Comparison of ENCODE assay signal across 1 cellular context in the genomic region with DNA sequence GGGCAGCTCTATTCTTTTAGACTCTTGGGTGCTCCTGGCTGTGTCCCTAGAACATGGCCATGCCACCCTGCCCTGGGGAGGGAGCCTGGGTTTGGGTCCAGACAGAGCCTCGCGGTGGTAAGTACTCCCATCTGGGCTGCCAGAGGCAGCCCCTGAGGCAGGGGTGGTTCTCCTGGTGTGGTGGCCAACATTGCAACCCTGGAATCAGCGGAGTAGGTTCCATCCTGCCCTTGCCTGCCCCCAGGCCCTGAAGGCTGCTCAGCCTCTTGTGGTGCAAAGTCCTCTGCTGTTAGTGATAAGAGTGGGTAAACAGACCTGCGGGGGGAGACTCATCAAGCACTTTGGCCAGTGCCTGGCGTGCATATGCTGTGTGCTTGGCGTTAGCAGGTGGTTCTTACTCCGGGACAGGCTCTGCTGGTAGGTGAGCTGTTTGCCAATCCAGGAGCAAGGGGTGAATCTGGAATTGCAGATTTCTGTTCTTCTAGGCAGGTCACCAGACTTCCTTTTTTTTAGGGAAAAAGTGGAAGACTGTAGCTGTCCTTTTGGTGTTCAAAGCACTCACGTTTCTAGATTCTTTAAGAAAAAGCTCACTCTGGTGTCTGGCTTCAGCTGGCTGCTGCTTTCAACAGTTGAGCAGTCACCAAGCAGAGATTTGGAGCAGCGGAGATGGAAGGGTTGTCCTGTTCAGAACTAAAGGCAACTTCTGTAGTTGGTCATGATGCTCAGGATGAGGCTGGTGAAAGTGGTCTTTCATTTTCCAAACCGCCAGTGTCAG.
TF ChIP-seq lines count a peak whose summit lies in the region.

No MANE protein-coding gene starts in this region.

TF ChIP-seq in HepG2, 621 proteins besides CTCF, POLR2A, EP300 and RAD21 (continued from another document and continues in another):
- TF ChIP-seq ESRRA (CRISPR knock-in tag; IDR thresholded peaks at IDR 0.05; ENCODE audit: low read depth) (peak; percentile 91), ZNF761 (CRISPR knock-in tag; conservative IDR thresholded peaks at IDR 0.05) (peak; percentile 90), THAP11 (CRISPR knock-in tag; IDR thresholded peaks at IDR 0.05) (peak; percentile 81), SAP130 (CRISPR knock-in tag; IDR thresholded peaks at IDR 0.05; ENCODE audit: low read depth) (peak; percentile 96), ZMYM4 (CRISPR knock-in tag; IDR thresholded peaks at IDR 0.05) (peak; percentile 91), ATF7-NPFF (CRISPR knock-in tag; IDR thresholded peaks at IDR 0.05; ENCODE audit: low read depth) (peak; percentile 76), RNF2 (conservative IDR thresholded peaks at IDR 0.05; ENCODE audit: low read depth) (peak; percentile 63; the same call in 1 of the 2 replicates), ZNF775 (CRISPR knock-in tag; IDR thresholded peaks at IDR 0.05; ENCODE audit: borderline replicate concordance) (no peak), BRCA1 (CRISPR knock-in tag; IDR thresholded peaks at IDR 0.05) (peak; percentile 89), ZNF713 (CRISPR knock-in tag; IDR thresholded peaks at IDR 0.05) (0 out of 2 replicates have a peak, but pooled peaks have one; percentile 74), ZKSCAN1 (IDR thresholded peaks at IDR 0.05; ENCODE audit: low read length) (peak; percentile 78), SNAPC2 (CRISPR knock-in tag; IDR thresholded peaks at IDR 0.05) (peak; percentile 74; the same call in 1 of the 2 replicates), YY1 (IDR thresholded peaks at IDR 0.05; ENCODE audit: insufficient read depth, insufficient replicate concordance, low read depth, low read length) (peak; percentile 44), TEAD3 (CRISPR knock-in tag; optimal IDR thresholded peaks at IDR 0.05; ENCODE audit: borderline replicate concordance) (peak; percentile 88), KLF6 (CRISPR knock-in tag; IDR thresholded peaks at IDR 0.05) (peak; percentile 85; the same call in 1 of the 2 replicates), ZNF3 (CRISPR knock-in tag; IDR thresholded peaks at IDR 0.05) (peak; percentile 18; the same call in 1 of the 2 replicates), ZNF768 (CRISPR knock-in tag; IDR thresholded peaks at IDR 0.05) (peak; percentile 58), BHLHE40 (IDR thresholded peaks at IDR 0.05; ENCODE audit: low read length) (peak; percentile 73), ZFYVE20 (CRISPR knock-in tag; IDR thresholded peaks at IDR 0.05; ENCODE audit: borderline replicate concordance, low read depth) (no peak), ZNF629 (CRISPR knock-in tag; conservative IDR thresholded peaks at IDR 0.05) (peak; percentile 75), RXRB (CRISPR knock-in tag; IDR thresholded peaks at IDR 0.05; ENCODE audit: borderline replicate concordance) (peak; percentile 99), PTBP1 (IDR thresholded peaks at IDR 0.05; ENCODE audit: low read depth, low read length, poor library complexity, severe bottlenecking) (no peak), MATR3 (CRISPR knock-in tag; IDR thresholded peaks at IDR 0.05) (no peak)
- TF ChIP-seq, protein P1, sequence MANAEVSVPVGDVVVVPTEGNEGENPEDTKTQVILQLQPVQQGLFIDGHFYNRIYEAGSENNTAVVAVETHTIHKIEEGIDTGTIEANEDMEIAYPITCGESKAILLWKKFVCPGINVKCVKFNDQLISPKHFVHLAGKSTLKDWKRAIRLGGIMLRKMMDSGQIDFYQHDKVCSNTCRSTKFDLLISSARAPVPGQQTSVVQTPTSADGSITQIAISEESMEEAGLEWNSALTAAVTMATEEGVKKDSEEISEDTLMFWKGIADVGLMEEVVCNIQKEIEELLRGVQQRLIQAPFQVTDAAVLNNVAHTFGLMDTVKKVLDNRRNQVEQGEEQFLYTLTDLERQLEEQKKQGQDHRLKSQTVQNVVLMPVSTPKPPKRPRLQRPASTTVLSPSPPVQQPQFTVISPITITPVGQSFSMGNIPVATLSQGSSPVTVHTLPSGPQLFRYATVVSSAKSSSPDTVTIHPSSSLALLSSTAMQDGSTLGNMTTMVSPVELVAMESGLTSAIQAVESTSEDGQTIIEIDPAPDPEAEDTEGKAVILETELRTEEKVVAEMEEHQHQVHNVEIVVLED (CRISPR knock-in tag; IDR thresholded peaks at IDR 0.05; ENCODE audit: borderline replicate concordance) = peak; percentile 70
- TF ChIP-seq, protein P2, sequence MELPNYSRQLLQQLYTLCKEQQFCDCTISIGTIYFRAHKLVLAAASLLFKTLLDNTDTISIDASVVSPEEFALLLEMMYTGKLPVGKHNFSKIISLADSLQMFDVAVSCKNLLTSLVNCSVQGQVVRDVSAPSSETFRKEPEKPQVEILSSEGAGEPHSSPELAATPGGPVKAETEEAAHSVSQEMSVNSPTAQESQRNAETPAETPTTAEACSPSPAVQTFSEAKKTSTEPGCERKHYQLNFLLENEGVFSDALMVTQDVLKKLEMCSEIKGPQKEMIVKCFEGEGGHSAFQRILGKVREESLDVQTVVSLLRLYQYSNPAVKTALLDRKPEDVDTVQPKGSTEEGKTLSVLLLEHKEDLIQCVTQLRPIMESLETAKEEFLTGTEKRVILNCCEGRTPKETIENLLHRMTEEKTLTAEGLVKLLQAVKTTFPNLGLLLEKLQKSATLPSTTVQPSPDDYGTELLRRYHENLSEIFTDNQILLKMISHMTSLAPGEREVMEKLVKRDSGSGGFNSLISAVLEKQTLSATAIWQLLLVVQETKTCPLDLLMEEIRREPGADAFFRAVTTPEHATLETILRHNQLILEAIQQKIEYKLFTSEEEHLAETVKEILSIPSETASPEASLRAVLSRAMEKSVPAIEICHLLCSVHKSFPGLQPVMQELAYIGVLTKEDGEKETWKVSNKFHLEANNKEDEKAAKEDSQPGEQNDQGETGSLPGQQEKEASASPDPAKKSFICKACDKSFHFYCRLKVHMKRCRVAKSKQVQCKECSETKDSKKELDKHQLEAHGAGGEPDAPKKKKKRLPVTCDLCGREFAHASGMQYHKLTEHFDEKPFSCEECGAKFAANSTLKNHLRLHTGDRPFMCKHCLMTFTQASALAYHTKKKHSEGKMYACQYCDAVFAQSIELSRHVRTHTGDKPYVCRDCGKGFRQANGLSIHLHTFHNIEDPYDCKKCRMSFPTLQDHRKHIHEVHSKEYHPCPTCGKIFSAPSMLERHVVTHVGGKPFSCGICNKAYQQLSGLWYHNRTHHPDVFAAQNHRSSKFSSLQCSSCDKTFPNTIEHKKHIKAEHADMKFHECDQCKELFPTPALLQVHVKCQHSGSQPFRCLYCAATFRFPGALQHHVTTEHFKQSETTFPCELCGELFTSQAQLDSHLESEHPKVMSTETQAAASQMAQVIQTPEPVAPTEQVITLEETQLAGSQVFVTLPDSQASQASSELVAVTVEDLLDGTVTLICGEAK (IDR thresholded peaks at IDR 0.05) = no peak
- TF ChIP-seq, protein P2 (CRISPR knock-in tag; IDR thresholded peaks at IDR 0.05) = peak; percentile 82; the same call in 1 of the 2 replicates
- TF ChIP-seq, protein P3, sequence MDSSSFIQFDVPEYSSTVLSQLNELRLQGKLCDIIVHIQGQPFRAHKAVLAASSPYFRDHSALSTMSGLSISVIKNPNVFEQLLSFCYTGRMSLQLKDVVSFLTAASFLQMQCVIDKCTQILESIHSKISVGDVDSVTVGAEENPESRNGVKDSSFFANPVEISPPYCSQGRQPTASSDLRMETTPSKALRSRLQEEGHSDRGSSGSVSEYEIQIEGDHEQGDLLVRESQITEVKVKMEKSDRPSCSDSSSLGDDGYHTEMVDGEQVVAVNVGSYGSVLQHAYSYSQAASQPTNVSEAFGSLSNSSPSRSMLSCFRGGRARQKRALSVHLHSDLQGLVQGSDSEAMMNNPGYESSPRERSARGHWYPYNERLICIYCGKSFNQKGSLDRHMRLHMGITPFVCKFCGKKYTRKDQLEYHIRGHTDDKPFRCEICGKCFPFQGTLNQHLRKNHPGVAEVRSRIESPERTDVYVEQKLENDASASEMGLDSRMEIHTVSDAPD (CRISPR knock-in tag; IDR thresholded peaks at IDR 0.05) = peak; percentile 100
- TF ChIP-seq, protein P4, sequence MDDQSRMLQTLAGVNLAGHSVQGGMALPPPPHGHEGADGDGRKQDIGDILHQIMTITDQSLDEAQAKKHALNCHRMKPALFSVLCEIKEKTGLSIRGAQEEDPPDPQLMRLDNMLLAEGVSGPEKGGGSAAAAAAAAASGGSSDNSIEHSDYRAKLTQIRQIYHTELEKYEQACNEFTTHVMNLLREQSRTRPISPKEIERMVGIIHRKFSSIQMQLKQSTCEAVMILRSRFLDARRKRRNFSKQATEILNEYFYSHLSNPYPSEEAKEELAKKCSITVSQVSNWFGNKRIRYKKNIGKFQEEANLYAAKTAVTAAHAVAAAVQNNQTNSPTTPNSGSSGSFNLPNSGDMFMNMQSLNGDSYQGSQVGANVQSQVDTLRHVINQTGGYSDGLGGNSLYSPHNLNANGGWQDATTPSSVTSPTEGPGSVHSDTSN (CRISPR knock-in tag; IDR thresholded peaks at IDR 0.05; ENCODE audit: borderline replicate concordance) = no peak
- TF ChIP-seq, protein P5, sequence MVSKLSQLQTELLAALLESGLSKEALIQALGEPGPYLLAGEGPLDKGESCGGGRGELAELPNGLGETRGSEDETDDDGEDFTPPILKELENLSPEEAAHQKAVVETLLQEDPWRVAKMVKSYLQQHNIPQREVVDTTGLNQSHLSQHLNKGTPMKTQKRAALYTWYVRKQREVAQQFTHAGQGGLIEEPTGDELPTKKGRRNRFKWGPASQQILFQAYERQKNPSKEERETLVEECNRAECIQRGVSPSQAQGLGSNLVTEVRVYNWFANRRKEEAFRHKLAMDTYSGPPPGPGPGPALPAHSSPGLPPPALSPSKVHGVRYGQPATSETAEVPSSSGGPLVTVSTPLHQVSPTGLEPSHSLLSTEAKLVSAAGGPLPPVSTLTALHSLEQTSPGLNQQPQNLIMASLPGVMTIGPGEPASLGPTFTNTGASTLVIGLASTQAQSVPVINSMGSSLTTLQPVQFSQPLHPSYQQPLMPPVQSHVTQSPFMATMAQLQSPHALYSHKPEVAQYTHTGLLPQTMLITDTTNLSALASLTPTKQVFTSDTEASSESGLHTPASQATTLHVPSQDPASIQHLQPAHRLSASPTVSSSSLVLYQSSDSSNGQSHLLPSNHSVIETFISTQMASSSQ (IDR thresholded peaks at IDR 0.05; ENCODE audit: low read depth) = peak; percentile 50; the same call in 1 of the 2 replicates
- TF ChIP-seq, protein P5 (CRISPR knock-in tag; IDR thresholded peaks at IDR 0.05; ENCODE audit: borderline replicate concordance) = peak; percentile 89; the same call in 1 of the 2 replicates
- TF ChIP-seq, protein P6, sequence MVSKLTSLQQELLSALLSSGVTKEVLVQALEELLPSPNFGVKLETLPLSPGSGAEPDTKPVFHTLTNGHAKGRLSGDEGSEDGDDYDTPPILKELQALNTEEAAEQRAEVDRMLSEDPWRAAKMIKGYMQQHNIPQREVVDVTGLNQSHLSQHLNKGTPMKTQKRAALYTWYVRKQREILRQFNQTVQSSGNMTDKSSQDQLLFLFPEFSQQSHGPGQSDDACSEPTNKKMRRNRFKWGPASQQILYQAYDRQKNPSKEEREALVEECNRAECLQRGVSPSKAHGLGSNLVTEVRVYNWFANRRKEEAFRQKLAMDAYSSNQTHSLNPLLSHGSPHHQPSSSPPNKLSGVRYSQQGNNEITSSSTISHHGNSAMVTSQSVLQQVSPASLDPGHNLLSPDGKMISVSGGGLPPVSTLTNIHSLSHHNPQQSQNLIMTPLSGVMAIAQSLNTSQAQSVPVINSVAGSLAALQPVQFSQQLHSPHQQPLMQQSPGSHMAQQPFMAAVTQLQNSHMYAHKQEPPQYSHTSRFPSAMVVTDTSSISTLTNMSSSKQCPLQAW (CRISPR knock-in tag; IDR thresholded peaks at IDR 0.05) = peak; percentile 91
- TF ChIP-seq, protein P7, sequence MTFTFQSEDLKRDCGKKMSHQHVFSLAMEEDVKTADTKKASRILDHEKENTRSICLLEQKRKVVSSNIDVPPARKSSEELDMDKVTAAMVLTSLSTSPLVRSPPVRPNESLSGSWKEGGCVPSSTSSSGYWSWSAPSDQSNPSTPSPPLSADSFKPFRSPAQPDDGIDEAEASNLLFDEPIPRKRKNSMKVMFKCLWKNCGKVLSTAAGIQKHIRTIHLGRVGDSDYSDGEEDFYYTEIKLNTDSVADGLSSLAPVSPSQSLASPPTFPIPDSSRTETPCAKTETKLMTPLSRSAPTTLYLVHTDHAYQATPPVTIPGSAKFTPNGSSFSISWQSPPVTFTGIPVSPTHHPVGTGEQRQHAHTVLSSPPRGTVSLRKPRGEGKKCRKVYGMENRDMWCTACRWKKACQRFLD (CRISPR knock-in tag; IDR thresholded peaks at IDR 0.05; ENCODE audit: borderline replicate concordance) = no peak; the same call in 1 of the 2 replicates
